30 cellular contexts compared by ENCODE assay signal in genomic region chr10:895324-895723, GRCh38.
"Had no signal": no experiment of that assay in that cellular context is flagged by ENCODE, and none has a peak within 500 bp of the region (broad histone marks: within the 10 kb centered on the region; RNA-seq: fewer than 3 reads in every experiment).

No MANE protein-coding gene starts in this region.

- H3K36me3 Mint-ChIP-seq: activated naive CD4-positive, alpha-beta T cell treated with anti-CD3 and anti-CD28 coated beads, Interleukin-2, amount 50 U/mL, for 72 hours had no signal

- H3K36me3 ChIP-seq: ascending aorta, cardiac muscle cell had no signal

- H3K4me1 ChIP-seq: ascending aorta, SJSA1 had no signal

- H3K9me3 Mint-ChIP-seq: activated B cell treated with CpG ODN at 0.5 μM for 24 hours; activated CD4-positive, alpha-beta T cell treated with anti-CD3 and anti-CD28 coated beads, Interleukin-2, amount 10 ng/mL, durations not matched to agents 24 days and 14 days; activated naive CD4-positive, alpha-beta T cell treated with anti-CD3 and anti-CD28 coated beads, Interleukin-2, amount 50 U/mL, for 72 hours; activated naive CD8-positive, alpha-beta T cell treated with anti-CD3 and anti-CD28 coated beads, Interleukin-2, amount 50 U/mL, for 24 hours; activated T-cell treated with anti-CD3 and anti-CD28 coated beads, Interleukin-2, amount 50 U/mL, for 4 hours; T-helper 2 cell treated with Interferon-gamma antibody and Interleukin-4, amounts not matched to agents 5 μg/mL and 100 μg/mL, for 36 hours had no signal

- H3K9me3 ChIP-seq: ascending aorta, body of pancreas, SJSA1 had no signal

- H3K27ac Mint-ChIP-seq: activated B cell treated with CpG ODN at 0.5 μM for 24 hours; activated CD4-positive, alpha-beta T cell treated with anti-CD3 and anti-CD28 coated beads, Interleukin-2, amount 10 ng/mL, durations not matched to agents 24 days and 14 days; activated naive CD4-positive, alpha-beta T cell treated with anti-CD3 and anti-CD28 coated beads, Interleukin-2, amount 50 U/mL, for 72 hours; activated naive CD8-positive, alpha-beta T cell treated with anti-CD3 and anti-CD28 coated beads, Interleukin-2, amount 50 U/mL, for 24 hours; T-helper 2 cell treated with Interferon-gamma antibody and Interleukin-4, amounts not matched to agents 5 μg/mL and 100 μg/mL, for 36 hours had no signal

- ATAC-seq: activated naive CD4-positive, alpha-beta T cell treated with anti-CD3 and anti-CD28 coated beads, Interleukin-2, amount 50 U/mL, for 72 hours; activated naive CD8-positive, alpha-beta T cell treated with anti-CD3 and anti-CD28 coated beads, Interleukin-2, amount 50 U/mL, for 24 hours; activated T-cell treated with anti-CD3 and anti-CD28 coated beads, Interleukin-2, amount 50 U/mL, for 4 hours; body of pancreas; Panc1; Right ventricle myocardium inferior; SK-N-SH treated with all-trans-retinoic acid at 6 μM for 48 hours had no signal

- H3K27ac ChIP-seq: ascending aorta, body of pancreas, cardiac muscle cell, SJSA1 had no signal

- H3K4me3 ChIP-seq: ascending aorta, body of pancreas, cardiac muscle cell, SJSA1 had no signal

- H3K4me3 Mint-ChIP-seq: activated B cell treated with CpG ODN at 0.5 μM for 24 hours; activated CD4-positive, alpha-beta T cell treated with anti-CD3 and anti-CD28 coated beads, Interleukin-2, amount 10 ng/mL, durations not matched to agents 24 days and 14 days; activated naive CD8-positive, alpha-beta T cell treated with anti-CD3 and anti-CD28 coated beads, Interleukin-2, amount 50 U/mL, for 24 hours; activated T-cell treated with anti-CD3 and anti-CD28 coated beads, Interleukin-2, amount 50 U/mL, for 4 hours; T-helper 2 cell treated with Interferon-gamma antibody and Interleukin-4, amounts not matched to agents 5 μg/mL and 100 μg/mL, for 36 hours had no signal

- H3K27me3 ChIP-seq: ascending aorta, body of pancreas, cardiac muscle cell, SJSA1 had no signal

- H3K27me3 Mint-ChIP-seq: activated B cell treated with CpG ODN at 0.5 μM for 24 hours; activated CD4-positive, alpha-beta T cell treated with anti-CD3 and anti-CD28 coated beads, Interleukin-2, amount 10 ng/mL, durations not matched to agents 24 days and 14 days; activated naive CD8-positive, alpha-beta T cell treated with anti-CD3 and anti-CD28 coated beads, Interleukin-2, amount 50 U/mL, for 24 hours had no signal

- DNase-seq: activated B cell treated with CpG ODN at 0.5 μM for 24 hours; activated CD4-positive, alpha-beta T cell treated with anti-CD3 and anti-CD28 coated beads for 1 hour; activated CD4-positive, alpha-beta T cell treated with anti-CD3 and anti-CD28 coated beads, Interleukin-2, amount 10 ng/mL, durations not matched to agents 24 days and 14 days; activated CD4-positive, alpha-beta T cell treated with anti-CD3 and anti-CD28 coated beads, Interleukin-2, amount 50 U/mL, for 48 hours; activated effector memory CD4-positive, alpha-beta T cell treated with anti-CD3 and anti-CD28 coated beads, Interleukin-2, amount 50 U/mL, for 16 hours; activated naive CD4-positive, alpha-beta T cell treated with Interleukin-2 at 50 U/mL for 16 hours; activated naive CD8-positive, alpha-beta T cell treated with anti-CD3 and anti-CD28 coated beads, Interleukin-2, amount 50 U/mL, for 24 hours; activated T-cell treated with anti-CD3 and anti-CD28 coated beads, Interleukin-2, amount 50 U/mL, for 4 hours; amniotic stem cell; body of pancreas; KG1; NCI-H1092; NCI-H1417; NCI-H1930; NCI-H2107; NCI-H345; NCI-H510A; NCI-H526 treated with DMSO at 0.1 percent for 48 hours; NCI-H82; OCI-M1; RPMI8226; SW 1271 had no signal
